ENCODE assay signal across 9 cellular contexts in the genomic region with DNA sequence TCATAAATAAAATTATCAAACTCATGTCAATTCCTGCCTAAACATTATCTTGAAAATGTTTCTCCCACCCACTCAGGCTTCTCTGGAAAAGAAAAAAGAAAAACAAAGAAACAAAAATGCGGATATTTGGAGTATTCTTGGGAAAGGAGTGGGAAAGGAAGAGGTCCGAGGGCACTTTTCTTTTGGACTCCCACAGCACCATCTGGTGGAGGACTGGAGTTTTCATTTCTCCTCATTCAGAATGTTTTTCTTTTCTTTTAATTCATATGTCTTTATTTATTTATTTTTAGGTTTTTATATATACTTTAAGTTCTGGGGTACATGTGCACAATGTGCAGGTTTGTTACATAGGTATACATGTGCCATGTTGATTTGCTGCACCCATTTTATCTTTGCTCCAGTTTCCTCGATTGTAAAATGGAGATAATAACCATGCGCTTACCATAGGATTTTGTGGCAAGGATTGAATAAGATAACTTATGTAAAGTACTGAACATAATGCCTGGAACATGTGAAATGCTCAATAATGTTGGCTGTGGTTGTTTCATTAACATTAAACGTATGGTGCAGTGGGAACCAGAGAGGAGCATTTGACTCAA. TPM values are rescaled to one million over a fixed set of nuclear protein-coding genes. Genes with fewer than 3 reads are reported as not detected.
DNase-seq lines count a peak whose midpoint lies in the region; ATAC-seq and TF ChIP-seq lines count a peak whose summit lies in the region.
"Had no signal": no experiment of that assay in that cellular context is flagged by ENCODE, and none has a peak within 500 bp of the region (broad histone marks: within the 10 kb centered on the region; RNA-seq: fewer than 3 reads in every experiment).

No MANE protein-coding gene starts in this region.

- TF ChIP-seq CTCF in AG09319 (IDR thresholded peaks at IDR 0.05; ENCODE audit: low read depth, low read length) = peak; percentile 44

- H3K4me3 ChIP-seq in H7 (ENCODE audit: insufficient read depth, low read depth, low read length) = no peak overlapping the region

- H3K9me3 Mint-ChIP-seq in activated CD4-positive, alpha-beta memory T cell treated with anti-CD3 and anti-CD28 coated beads, Interleukin-2, amount 10 ng/mL, durations not matched to agents 7 days and 5 days = no peaks in the 10 kb centered on the region

- H3K27me3 Mint-ChIP-seq in activated CD4-positive, alpha-beta memory T cell treated with anti-CD3 and anti-CD28 coated beads, Interleukin-2, amount 10 ng/mL, durations not matched to agents 7 days and 5 days = no peaks in the 10 kb centered on the region

- H3K36me3 Mint-ChIP-seq in activated CD4-positive, alpha-beta memory T cell treated with anti-CD3 and anti-CD28 coated beads, Interleukin-2, amount 10 ng/mL, durations not matched to agents 7 days and 5 days (ENCODE audit: low read depth) = peaks cover 9% of the 10 kb centered on the region

- POLR2A ChIA-PET in activated CD4-positive, alpha-beta memory T cell treated with anti-CD3 and anti-CD28 coated beads, Interleukin-2, amount 10 ng/mL, durations not matched to agents 7 days and 5 days (lab: Charles Lee) = no interaction called here

- H3K27me3 ChIP-seq in H7 (ENCODE audit: control insufficient read depth, insufficient read depth, low read length) = no peaks in the 10 kb centered on the region

- no peaks in the 10 kb centered on the region for H3K36me3 ChIP-seq in H7 (replicated peaks; ENCODE audit: control insufficient read depth, insufficient read depth, low read length)

- H3K27ac Mint-ChIP-seq in activated CD4-positive, alpha-beta memory T cell treated with anti-CD3 and anti-CD28 coated beads, Interleukin-2, amount 10 ng/mL, durations not matched to agents 7 days and 5 days = no peak overlapping the region

- CTCF ChIA-PET in activated CD4-positive, alpha-beta memory T cell treated with anti-CD3 and anti-CD28 coated beads, Interleukin-2, amount 10 ng/mL, durations not matched to agents 7 days and 5 days (lab: Charles Lee) = interaction anchor here (1.9 kb wide), 1 partner anchor 147 kb away, joined by 4 read pairs; no protein-coding TSS in a partner anchor

- DNase-seq in AG09319 (ENCODE audit: extremely low read depth, low read depth) (no peak), H7 (peak; percentile 53), amniotic epithelial cell (ENCODE audit: low read depth) (peak; percentile 20), left kidney (ENCODE audit: low read depth, low spot score) (peak; percentile 55), NCI-H2107 treated with DMSO at 0.1 percent for 48 hours (lab: John Stamatoyannopoulos, UW; ENCODE audit: unreplicated experiment) (no peak)
- no peak for DNase-seq in activated CD4-positive, alpha-beta memory T cell treated with anti-CD3 and anti-CD28 coated beads, Interleukin-2, amount 10 ng/mL, durations not matched to agents 7 days and 5 days
- DNase-seq: amniotic stem cell had no signal

- H3K4me1 Mint-ChIP-seq in activated CD4-positive, alpha-beta memory T cell treated with anti-CD3 and anti-CD28 coated beads, Interleukin-2, amount 10 ng/mL, durations not matched to agents 7 days and 5 days = peaks cover 12% of the 10 kb centered on the region

- ATAC-seq in HG02981 (IDR thresholded peaks at IDR 0.05; ENCODE audit: unreplicated experiment) = no peak
- no peak for ATAC-seq in HG02798 (IDR thresholded peaks at IDR 0.05; ENCODE audit: poor library complexity, unreplicated experiment)

- H3K4me3 Mint-ChIP-seq in activated CD4-positive, alpha-beta memory T cell treated with anti-CD3 and anti-CD28 coated beads, Interleukin-2, amount 10 ng/mL, durations not matched to agents 7 days and 5 days = no peak overlapping the region

RNA-seq across cellular contexts. Expression of gene KCNE5, which starts 8.0 kb away (rescaled TPM):
- total RNA-seq in H7 (2014; rRNA removed; shearing (Covaris generic)) = 0.74 and 4.0 TPM in 2 replicates
- under 1 TPM; 0.28 to 0.38 TPM for total RNA-seq in activated CD4-positive, alpha-beta memory T cell treated with anti-CD3 and anti-CD28 coated beads, Interleukin-2, amount 10 ng/mL, durations not matched to agents 7 days and 5 days

Comparison
In these comparisons a context has a peak if more than half of its experiments do, and no peak if none do; other contexts are left out.
1. DNase-seq: peak in H7 (single experiment), amniotic epithelial cell (single experiment) and left kidney (single experiment); none in AG09319 (single experiment), NCI-H2107 treated with DMSO at 0.1 percent for 48 hours (single experiment) and activated CD4-positive, alpha-beta memory T cell treated with anti-CD3 and anti-CD28 coated beads, Interleukin-2, amount 10 ng/mL, durations not matched to agents 7 days and 5 days (single experiment).